ENCODE assay signal across 8 cellular contexts in genomic region chr12:94056419-94057158, GRCh38.
"Had no signal": no experiment of that assay in that cellular context is flagged by ENCODE, and none has a peak within 500 bp of the region (broad histone marks: within the 10 kb centered on the region; RNA-seq: fewer than 3 reads in every experiment).

No MANE protein-coding gene starts in this region.

- DNase-seq: H9, HCEC 1CT, IMR-90, KBM-7 had no signal

- H3K4me3 ChIP-seq: GM23338 had no signal

- ATAC-seq: GM23338 had no signal

- H3K27ac ChIP-seq: HL-60 had no signal

- FAIRE-seq: H1, H54 had no signal

- H3K4me2 ChIP-seq: GM23338 had no signal

- H2AFZ ChIP-seq: GM23338 had no signal
